Comparison of ENCODE assay signal across 34 cellular contexts in the genomic region with DNA sequence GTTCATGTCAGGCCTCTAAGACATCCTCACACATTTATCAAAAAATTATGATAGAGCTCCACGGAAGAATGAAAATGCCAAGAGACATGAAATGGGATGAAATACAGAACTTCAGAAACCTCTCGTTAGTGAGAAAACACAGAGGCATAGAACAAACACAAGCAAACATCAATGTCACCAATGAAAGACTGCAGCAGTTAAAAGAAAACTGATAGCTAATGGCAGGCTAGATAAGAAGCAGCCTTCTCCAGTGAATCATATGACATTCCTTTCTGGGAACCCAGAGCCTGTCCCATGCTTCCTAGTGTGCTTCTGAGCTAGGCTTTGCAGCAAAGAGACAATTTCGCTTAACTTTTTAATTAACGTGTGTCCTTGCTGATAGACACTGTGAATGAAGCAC.
DNase-seq lines count a peak whose midpoint lies in the region; ATAC-seq, FAIRE-seq and TF ChIP-seq lines count a peak whose summit lies in the region.
"Had no signal": no experiment of that assay in that cellular context is flagged by ENCODE, and none has a peak within 500 bp of the region (broad histone marks: within the 10 kb centered on the region; RNA-seq: fewer than 3 reads in every experiment).

No MANE protein-coding gene starts in this region.

- H3K27ac Mint-ChIP-seq in stimulated activated naive B cell treated with anti-CD40 and anti-IgM and Interleukin-4, amounts not matched to agents 10 μg/mL and 1 μg/mL and 100 μg/mL, for 72 hours: peak overlapping the region; percentile 62
- H3K27ac Mint-ChIP-seq: activated CD4-positive, alpha-beta T cell treated with anti-CD3 and anti-CD28 coated beads for 36 hours; activated CD8-positive, alpha-beta T cell treated with anti-CD3 and anti-CD28 coated beads for 36 hours; activated naive CD4-positive, alpha-beta T cell treated with anti-CD3 and anti-CD28 coated beads for 36 hours; activated T-helper 1 cell treated with anti-CD3 and anti-CD28 coated beads, Interleukin-12 subunit alpha, Interleukin-12 subunit beta, Interleukin-2, Interleukin-4 antibody, amounts not matched to agents 30 ng/mL and 10 ng/mL and 1 ng/mL, durations not matched to agents 14 hours and 24 hours and 36 hours; CD4-positive, alpha-beta T cell; dendritic cell treated with granulocyte-macrophage colony-stimulating factor and Interleukin-4, amounts not matched to agents 40 ng/mL and 50 ng/mL, for 4 days; stimulated activated naive CD8-positive, alpha-beta T cell treated with anti-CD3 and anti-CD28 coated beads, Interleukin-15, Interleukin-2, amounts not matched to agents 100 ng/mL and 50 ng/mL, for 24 hours had no signal

- intact Hi-C loops in cardiac septum (cut with DNase I): no loop called here

- H3K36me3 ChIP-seq in cardiac muscle cell (no peaks in the 10 kb centered on the region), brain microvascular endothelial cell (replicated peaks) (no peaks in the 10 kb centered on the region)
- H3K36me3 ChIP-seq: thoracic aorta, uterus had no signal

- no peaks in the 10 kb centered on the region for H3K9me3 ChIP-seq in cardiac muscle cell (ENCODE audit: low read depth)
- H3K9me3 ChIP-seq: A549, spleen, thoracic aorta, uterus had no signal

- FAIRE-seq in GM12891 (lab: Jason Lieb, UNC): no peak
- FAIRE-seq: A549, HTR-8/SVneo, K562 had no signal

- H3K27ac ChIP-seq in cardiac muscle cell (peak overlapping the region; percentile 91), brain microvascular endothelial cell (no peak overlapping the region)
- H3K27ac ChIP-seq: spleen, thoracic aorta, uterus, VCaP had no signal

- TF ChIP-seq POLR2A in GM12891 (IDR thresholded peaks at IDR 0.05; ENCODE audit: low read depth, low read length): no peak

- H3K4me3 ChIP-seq in cardiac muscle cell (no peak overlapping the region), brain microvascular endothelial cell (ENCODE audit: low read depth, low read length) (no peak overlapping the region)
- H3K4me3 ChIP-seq: A549, K562, spleen, thoracic aorta, uterus had no signal

- H3K36me3 Mint-ChIP-seq in stimulated activated naive B cell treated with anti-CD40 and anti-IgM and Interleukin-4, amounts not matched to agents 10 μg/mL and 1 μg/mL and 100 μg/mL, for 72 hours: no peaks in the 10 kb centered on the region

- H3K27me3 ChIP-seq in cardiac muscle cell (no peaks in the 10 kb centered on the region), brain microvascular endothelial cell (replicated peaks) (no peaks in the 10 kb centered on the region)
- H3K27me3 ChIP-seq: spleen, uterus had no signal

- peaks cover 16% of the 10 kb centered on the region for H3K4me1 ChIP-seq in cardiac muscle cell (ENCODE audit: low read depth)
- H3K4me1 ChIP-seq: A549, spleen, uterus had no signal

- no peaks in the 10 kb centered on the region for H3K4me1 Mint-ChIP-seq in stimulated activated naive B cell treated with anti-CD40 and anti-IgM and Interleukin-4, amounts not matched to agents 10 μg/mL and 1 μg/mL and 100 μg/mL, for 72 hours
- H3K4me1 Mint-ChIP-seq: activated CD4-positive, alpha-beta T cell treated with anti-CD3 and anti-CD28 coated beads for 36 hours had no signal

- TF ChIP-seq CTCF in cardiac muscle cell (IDR thresholded peaks at IDR 0.05; ENCODE audit: low read depth, low read length) (no peak), brain microvascular endothelial cell (IDR thresholded peaks at IDR 0.05; ENCODE audit: low read depth, low read length, missing control alignments) (no peak)

- no peaks in the 10 kb centered on the region for H3K9me3 Mint-ChIP-seq in stimulated activated naive B cell treated with anti-CD40 and anti-IgM and Interleukin-4, amounts not matched to agents 10 μg/mL and 1 μg/mL and 100 μg/mL, for 72 hours
- H3K9me3 Mint-ChIP-seq: activated CD8-positive, alpha-beta T cell treated with anti-CD3 and anti-CD28 coated beads for 36 hours; activated naive CD4-positive, alpha-beta T cell treated with anti-CD3 and anti-CD28 coated beads for 36 hours; activated T-helper 1 cell treated with anti-CD3 and anti-CD28 coated beads, Interleukin-12 subunit alpha, Interleukin-12 subunit beta, Interleukin-2, Interleukin-4 antibody, amounts not matched to agents 30 ng/mL and 10 ng/mL and 1 ng/mL, durations not matched to agents 14 hours and 24 hours and 36 hours; CD4-positive, alpha-beta T cell; dendritic cell treated with granulocyte-macrophage colony-stimulating factor and Interleukin-4, amounts not matched to agents 40 ng/mL and 50 ng/mL, for 4 days; stimulated activated naive CD8-positive, alpha-beta T cell treated with anti-CD3 and anti-CD28 coated beads, Interleukin-15, Interleukin-2, amounts not matched to agents 100 ng/mL and 50 ng/mL, for 24 hours had no signal

- no peak overlapping the region for H3K4me3 Mint-ChIP-seq in stimulated activated naive B cell treated with anti-CD40 and anti-IgM and Interleukin-4, amounts not matched to agents 10 μg/mL and 1 μg/mL and 100 μg/mL, for 72 hours
- H3K4me3 Mint-ChIP-seq: activated CD4-positive, alpha-beta T cell treated with anti-CD3 and anti-CD28 coated beads for 36 hours; activated CD8-positive, alpha-beta T cell treated with anti-CD3 and anti-CD28 coated beads for 36 hours; activated naive CD4-positive, alpha-beta T cell treated with anti-CD3 and anti-CD28 coated beads for 36 hours; activated T-helper 1 cell treated with anti-CD3 and anti-CD28 coated beads, Interleukin-12 subunit alpha, Interleukin-12 subunit beta, Interleukin-2, Interleukin-4 antibody, amounts not matched to agents 30 ng/mL and 10 ng/mL and 1 ng/mL, durations not matched to agents 14 hours and 24 hours and 36 hours; CD4-positive, alpha-beta T cell; dendritic cell treated with granulocyte-macrophage colony-stimulating factor and Interleukin-4, amounts not matched to agents 40 ng/mL and 50 ng/mL, for 4 days; stimulated activated naive CD8-positive, alpha-beta T cell treated with anti-CD3 and anti-CD28 coated beads, Interleukin-15, Interleukin-2, amounts not matched to agents 100 ng/mL and 50 ng/mL, for 24 hours had no signal

- in situ Hi-C loops in brain microvascular endothelial cell (cut with HindIII; ENCODE audit: low pct_ligation_motif_present, low sequenced_read_pairs): no loop called here

- ATAC-seq in stimulated activated naive B cell treated with anti-CD40 and anti-IgM and Interleukin-4, amounts not matched to agents 10 μg/mL and 1 μg/mL and 100 μg/mL, for 72 hours (replicated peaks): no peak
- no peak for ATAC-seq in GM21526 (IDR thresholded peaks at IDR 0.05; ENCODE audit: low FRiP score, unreplicated experiment)
- ATAC-seq: A549; activated CD4-positive, alpha-beta T cell treated with anti-CD3 and anti-CD28 coated beads for 36 hours; activated CD8-positive, alpha-beta T cell treated with anti-CD3 and anti-CD28 coated beads for 36 hours; K562 had no signal

- no peaks in the 10 kb centered on the region for H3K27me3 Mint-ChIP-seq in stimulated activated naive B cell treated with anti-CD40 and anti-IgM and Interleukin-4, amounts not matched to agents 10 μg/mL and 1 μg/mL and 100 μg/mL, for 72 hours
- H3K27me3 Mint-ChIP-seq: activated CD4-positive, alpha-beta T cell treated with anti-CD3 and anti-CD28 coated beads for 36 hours; activated CD8-positive, alpha-beta T cell treated with anti-CD3 and anti-CD28 coated beads for 36 hours; CD4-positive, alpha-beta T cell; dendritic cell treated with granulocyte-macrophage colony-stimulating factor and Interleukin-4, amounts not matched to agents 40 ng/mL and 50 ng/mL, for 4 days; stimulated activated naive CD8-positive, alpha-beta T cell treated with anti-CD3 and anti-CD28 coated beads, Interleukin-15, Interleukin-2, amounts not matched to agents 100 ng/mL and 50 ng/mL, for 24 hours had no signal

- peak; percentile 41 to 64 for DNase-seq in cardiac muscle cell (ENCODE audit: low read depth in 1 of 2, low spot score in 1 of 2)
- no peak for DNase-seq in cardiac septum (ENCODE audit: low spot score)
- DNase-seq in brain microvascular endothelial cell: peak; percentile 44
- peak; percentile 13 for DNase-seq in iPS-NIHi7 (ENCODE audit: extremely low spot score)
- DNase-seq in stimulated activated naive B cell treated with anti-CD40 and anti-IgM and Interleukin-4, amounts not matched to agents 10 μg/mL and 1 μg/mL and 100 μg/mL, for 72 hours: no peak
- DNase-seq in GM12891 (ENCODE audit: insufficient read length, low spot score): no peak
- no peak for DNase-seq in NCI-H1694 treated with DMSO at 0.1 percent for 48 hours (lab: John Stamatoyannopoulos, UW)
- DNase-seq: activated CD4-positive, alpha-beta T cell treated with anti-CD3 and anti-CD28 coated beads for 36 hours; activated CD8-positive, alpha-beta memory T cell treated with anti-CD3 and anti-CD28 coated beads, Interleukin-2, amount 50 U/mL, for 48 hours; activated CD8-positive, alpha-beta T cell treated with anti-CD3 and anti-CD28 coated beads for 36 hours; activated naive CD4-positive, alpha-beta T cell treated with anti-CD3 and anti-CD28 coated beads for 36 hours; amygdala; caudate nucleus; CD4-positive, alpha-beta T cell; DMS79 treated with DMSO at 0.1 percent for 48 hours; erythroblast; foreskin fibroblast; mammary epithelial cell; NCI-H1092; NCI-H1694; NCI-H524 treated with DMSO at 0.1 percent for 48 hours; NK-92 treated with Interleukin-12 subunit alpha and Interleukin-12 subunit beta, amount 100 ng/mL, for 24 hours; spleen; stimulated activated CD4-positive, alpha-beta T cell treated with anti-CD3 and anti-CD28 coated beads, Interleukin-2, amount 100 ng/mL, for 24 hours; uterus had no signal

TF ChIP-seq in GM12891, 5 proteins besides CTCF, POLR2A, EP300 and RAD21:
- TF ChIP-seq SPI1 (IDR thresholded peaks at IDR 0.05; ENCODE audit: low read depth, low read length) (no peak), PAX5 (IDR thresholded peaks at IDR 0.05; ENCODE audit: insufficient read depth, low read length, severe bottlenecking) (no peak), POU2F2 (IDR thresholded peaks at IDR 0.05; ENCODE audit: low read depth, low read length) (no peak), POLR2AphosphoS5 (IDR thresholded peaks at IDR 0.05; ENCODE audit: low read depth, low read length) (no peak), TAF1 (IDR thresholded peaks at IDR 0.05; ENCODE audit: low read depth, low read length) (no peak)
TF ChIP-seq in GM12891: peak in this region for 0.

Comparison
In these comparisons a context has a peak if more than half of its experiments do, and no peak if none do; other contexts are left out.
1. DNase-seq: peak in cardiac muscle cell (2 of 2), brain microvascular endothelial cell (single experiment) and iPS-NIHi7 (single experiment); none in cardiac septum (single experiment), stimulated activated naive B cell treated with anti-CD40 and anti-IgM and Interleukin-4, amounts not matched to agents 10 μg/mL and 1 μg/mL and 100 μg/mL, for 72 hours (single experiment), GM12891 (single experiment) and NCI-H1694 treated with DMSO at 0.1 percent for 48 hours (single experiment).